In the genomic region with DNA sequence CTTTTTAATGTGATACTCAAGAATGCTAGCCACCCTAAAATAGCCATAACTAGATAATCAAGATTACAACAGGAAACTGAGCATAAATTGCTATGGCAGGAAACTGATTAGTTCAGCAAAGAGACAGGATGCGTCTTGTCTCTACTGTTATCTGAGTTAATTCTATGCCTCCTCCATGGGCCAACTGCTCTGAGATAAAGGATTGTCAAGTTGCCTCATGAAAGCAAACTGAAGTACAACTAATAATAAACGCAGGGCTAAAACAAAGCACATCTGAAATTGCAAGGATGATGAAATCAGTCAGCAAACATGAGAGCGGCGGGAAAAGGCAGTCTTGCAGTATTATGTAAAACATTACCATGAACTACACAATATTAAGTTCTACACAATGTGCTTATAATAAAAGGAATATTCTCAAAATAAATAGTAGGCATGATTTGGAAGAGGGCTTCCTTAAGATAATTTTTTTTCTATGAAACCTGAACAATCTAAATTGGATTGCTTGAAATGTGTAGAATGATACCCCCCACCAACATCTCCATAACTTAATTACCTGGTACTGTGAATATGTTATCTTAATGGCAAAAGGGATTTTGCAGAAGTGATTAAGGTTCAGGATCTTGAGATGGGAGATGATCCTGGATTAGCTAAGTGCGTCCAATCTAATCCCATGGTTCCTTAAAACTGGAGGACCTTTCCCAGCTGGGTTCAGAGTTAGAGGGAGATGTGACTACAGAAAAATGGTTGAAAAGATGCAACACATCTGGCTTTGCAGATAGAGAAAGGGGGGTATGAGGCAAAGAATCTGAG, we compare ENCODE assay signal across 10 cellular contexts.
DNase-seq lines count a peak whose midpoint lies in the region; ATAC-seq and TF ChIP-seq lines count a peak whose summit lies in the region.
"Had no signal": no experiment of that assay in that cellular context is flagged by ENCODE, and none has a peak within 500 bp of the region (broad histone marks: within the 10 kb centered on the region; RNA-seq: fewer than 3 reads in every experiment).

No MANE protein-coding gene starts in this region.

- H3K27me3 Mint-ChIP-seq in CD4-positive, alpha-beta memory T cell, result no peaks in the 10 kb centered on the region
- no peaks in the 10 kb centered on the region for H3K27me3 Mint-ChIP-seq in activated CD8-positive, alpha-beta T cell treated with anti-CD3 and anti-CD28 coated beads for 36 hours

- CTCF ChIA-PET in CD4-positive, alpha-beta memory T cell (lab: Charles Lee; ENCODE audit: partially characterized antibody), result interaction anchor here (1.5 to 1.6 kb wide), 2 partner anchors 10 to 195 kb away, joined by 3 read pairs; no protein-coding TSS in a partner anchor
- CTCF ChIA-PET in activated CD8-positive, alpha-beta T cell treated with anti-CD3 and anti-CD28 coated beads for 36 hours (lab: Charles Lee), result no interaction called here

- peaks cover 63% of the 10 kb centered on the region for H3K4me1 ChIP-seq in CD4-positive, alpha-beta memory T cell (ENCODE audit: insufficient read depth, low read length)
- H3K4me1 ChIP-seq: breast epithelium had no signal

- H3K27ac ChIP-seq in CD4-positive, alpha-beta memory T cell (ENCODE audit: low read depth, low read length), result peak overlapping the region; percentile 39
- H3K27ac ChIP-seq: breast epithelium had no signal

- H3K9me3 Mint-ChIP-seq in CD4-positive, alpha-beta memory T cell, result peaks cover 4 to 13% (median 8%) of the 10 kb centered on the region in 8 donors
- peaks cover 10% of the 10 kb centered on the region for H3K9me3 Mint-ChIP-seq in activated CD8-positive, alpha-beta T cell treated with anti-CD3 and anti-CD28 coated beads for 36 hours

- POLR2A ChIA-PET in CD4-positive, alpha-beta memory T cell (lab: Charles Lee; ENCODE audit: partially characterized antibody), result interaction anchor here (0.8 to 1.3 kb wide), 4 partner anchors 10 to 119 kb away, joined by 3 to 9 read pairs (median 4); a partner anchor contains a TSS
- POLR2A ChIA-PET in activated CD8-positive, alpha-beta T cell treated with anti-CD3 and anti-CD28 coated beads for 36 hours (lab: Charles Lee), result interaction anchor here (0.7 to 1.2 kb wide), 3 partner anchors 71 to 1164 kb away, joined by 3 read pairs; no protein-coding TSS in a partner anchor

- H3K27me3 ChIP-seq in CD4-positive, alpha-beta memory T cell (ENCODE audit: insufficient read depth, low read length), result no peaks in the 10 kb centered on the region
- H3K27me3 ChIP-seq: breast epithelium had no signal

- no peaks in the 10 kb centered on the region for H3K9me3 ChIP-seq in CD4-positive, alpha-beta memory T cell (ENCODE audit: control insufficient read depth in 1 of 2, low read length in 2 of 2)

- H3K36me3 ChIP-seq in CD4-positive, alpha-beta memory T cell (ENCODE audit: insufficient read depth, low read length), result no peaks in the 10 kb centered on the region
- H3K36me3 ChIP-seq: breast epithelium had no signal

- H3K4me1 Mint-ChIP-seq in CD4-positive, alpha-beta memory T cell, result peaks cover 46 to 74% (median 56%) of the 10 kb centered on the region in 4 donors
- peaks cover 47% of the 10 kb centered on the region for H3K4me1 Mint-ChIP-seq in activated CD8-positive, alpha-beta T cell treated with anti-CD3 and anti-CD28 coated beads for 36 hours (ENCODE audit: low read depth)

- no peak overlapping the region for H3K4me3 ChIP-seq in CD4-positive, alpha-beta memory T cell (ENCODE audit: low read length in 2 of 2)
- H3K4me3 ChIP-seq: breast epithelium had no signal

- peak; percentile 36 to 50 (median 44) for DNase-seq in CD4-positive, alpha-beta memory T cell
- peak; percentile 69 for DNase-seq in MV-4-11 (lab: John Stamatoyannopoulos, UW)
- peak; percentile 19 for DNase-seq in activated CD8-positive, alpha-beta T cell treated with anti-CD3 and anti-CD28 coated beads for 36 hours
- peak; percentile 86 for DNase-seq in iris pigment epithelial cell (ENCODE audit: low read depth)
- no peak for DNase-seq in SHP77 (lab: John Stamatoyannopoulos, UW)
- DNase-seq in COLO668 (lab: John Stamatoyannopoulos, UW; ENCODE audit: unreplicated experiment), result no peak
- DNase-seq: stimulated activated CD4-positive, alpha-beta T cell treated with anti-CD3 and anti-CD28 coated beads, Interleukin-4, amount 100 ng/mL, for 24 hours had no signal

- peak overlapping the region; percentile 83 to 93 (median 91) for H3K27ac Mint-ChIP-seq in CD4-positive, alpha-beta memory T cell
- H3K27ac Mint-ChIP-seq in activated CD8-positive, alpha-beta T cell treated with anti-CD3 and anti-CD28 coated beads for 36 hours, result peak overlapping the region; percentile 85

- H3K4me3 Mint-ChIP-seq in CD4-positive, alpha-beta memory T cell, result peak overlapping the region; percentile 15 to 84 (median 74)
- H3K4me3 Mint-ChIP-seq in activated CD8-positive, alpha-beta T cell treated with anti-CD3 and anti-CD28 coated beads for 36 hours, result no peak overlapping the region

- H3K36me3 Mint-ChIP-seq in CD4-positive, alpha-beta memory T cell, result peaks cover 49 to 50% of the 10 kb centered on the region in 2 donors
- H3K36me3 Mint-ChIP-seq in activated CD8-positive, alpha-beta T cell treated with anti-CD3 and anti-CD28 coated beads for 36 hours (ENCODE audit: low read depth), result peaks cover 36% of the 10 kb centered on the region

- TF ChIP-seq CTCF in activated CD8-positive, alpha-beta T cell treated with anti-CD3 and anti-CD28 coated beads for 36 hours (IDR thresholded peaks at IDR 0.05), result no peak

- intact Hi-C loops in CD4-positive, alpha-beta memory T cell (cut with micrococcal nuclease), result loop anchor here (2.0 to 5.0 kb wide), 3 partner anchors 50 to 175 kb away; a partner anchor contains a TSS
- intact Hi-C loops in activated CD8-positive, alpha-beta T cell treated with anti-CD3 and anti-CD28 coated beads for 36 hours (cut with micrococcal nuclease), result loop anchor here (5.0 kb wide), 3 partner anchors 50 to 175 kb away; a partner anchor contains a TSS

- no peak for ATAC-seq in activated CD8-positive, alpha-beta T cell treated with anti-CD3 and anti-CD28 coated beads for 36 hours
- ATAC-seq in GM19324 (IDR thresholded peaks at IDR 0.05; ENCODE audit: low FRiP score, unreplicated experiment) (no peak), GM21576 (IDR thresholded peaks at IDR 0.05; ENCODE audit: unreplicated experiment) (no peak)

Comparison
In these comparisons a context has a peak if more than half of its experiments do, and no peak if none do; other contexts are left out.
1. DNase-seq: peak in CD4-positive, alpha-beta memory T cell (5 of 5), MV-4-11 (single experiment), activated CD8-positive, alpha-beta T cell treated with anti-CD3 and anti-CD28 coated beads for 36 hours (single experiment) and iris pigment epithelial cell (single experiment); none in SHP77 (0 of 2) and COLO668 (single experiment).